In genomic region chr6:2900221-2900807, GRCh38 we compare ENCODE assay signal across 1 cellular context.
TF ChIP-seq lines count a peak whose summit lies in the region.

No MANE protein-coding gene starts in this region.

TF ChIP-seq in GM12878, 131 proteins besides CTCF, POLR2A, EP300 and RAD21:
- TF ChIP-seq SIN3A (IDR thresholded peaks at IDR 0.05; ENCODE audit: low read depth, low read length) (0 out of 2 replicates have a peak, but pooled peaks have one; percentile 49), MEF2B (IDR thresholded peaks at IDR 0.05; ENCODE audit: partially characterized antibody, poor library complexity, severe bottlenecking) (no peak), NKRF (conservative IDR thresholded peaks at IDR 0.05) (0 out of 2 replicates have a peak, but pooled peaks have one; percentile 22), DPF2 (IDR thresholded peaks at IDR 0.05) (peak; percentile 13; the same call in 1 of the 2 replicates)
- TF ChIP-seq, protein P1, sequence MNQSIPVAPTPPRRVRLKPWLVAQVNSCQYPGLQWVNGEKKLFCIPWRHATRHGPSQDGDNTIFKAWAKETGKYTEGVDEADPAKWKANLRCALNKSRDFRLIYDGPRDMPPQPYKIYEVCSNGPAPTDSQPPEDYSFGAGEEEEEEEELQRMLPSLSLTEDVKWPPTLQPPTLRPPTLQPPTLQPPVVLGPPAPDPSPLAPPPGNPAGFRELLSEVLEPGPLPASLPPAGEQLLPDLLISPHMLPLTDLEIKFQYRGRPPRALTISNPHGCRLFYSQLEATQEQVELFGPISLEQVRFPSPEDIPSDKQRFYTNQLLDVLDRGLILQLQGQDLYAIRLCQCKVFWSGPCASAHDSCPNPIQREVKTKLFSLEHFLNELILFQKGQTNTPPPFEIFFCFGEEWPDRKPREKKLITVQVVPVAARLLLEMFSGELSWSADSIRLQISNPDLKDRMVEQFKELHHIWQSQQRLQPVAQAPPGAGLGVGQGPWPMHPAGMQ (IDR thresholded peaks at IDR 0.05; ENCODE audit: borderline replicate concordance): no peak
